27 cellular contexts compared by ENCODE assay signal in genomic region chr1:19138958-19139581, GRCh38.
DNase-seq lines count a peak whose midpoint lies in the region; ATAC-seq and TF ChIP-seq lines count a peak whose summit lies in the region.
"Had no signal": no experiment of that assay in that cellular context is flagged by ENCODE, and none has a peak within 500 bp of the region (broad histone marks: within the 10 kb centered on the region; RNA-seq: fewer than 3 reads in every experiment).

No MANE protein-coding gene starts in this region.

- WGBS in stomach, 5 donors: 40 to 62% (median 55%) methylated on average over 13 of the region's 13 CpGs

- H3K27me3 Mint-ChIP-seq in activated T-cell treated with anti-CD3 and anti-CD28 coated beads, Interleukin-2, amount 50 U/mL, for 24 hours: no peaks in the 10 kb centered on the region
- H3K27me3 Mint-ChIP-seq: activated naive CD8-positive, alpha-beta T cell treated with anti-CD3 and anti-CD28 coated beads, Interleukin-2, amount 10 ng/mL, durations not matched to agents 7 days and 5 days; CD4-positive, alpha-beta memory T cell; stimulated activated naive CD8-positive, alpha-beta T cell treated with anti-CD3 and anti-CD28 coated beads, Interleukin-15, amount 100 ng/mL, for 72 hours had no signal

- H3K9me3 ChIP-seq in stomach: no peaks in the 10 kb centered on the region
- H3K9me3 ChIP-seq: psoas muscle had no signal

- no peak for TF ChIP-seq EP300 in stomach (IDR thresholded peaks at IDR 0.05)

- ATAC-seq in left lobe of liver: peak; percentile 87
- ATAC-seq in HG03442 (IDR thresholded peaks at IDR 0.05; ENCODE audit: unreplicated experiment): no peak
- ATAC-seq: HCT116; Panc1; psoas muscle; stimulated activated naive CD8-positive, alpha-beta T cell treated with anti-CD3 and anti-CD28 coated beads, Interleukin-15, amount 100 ng/mL, for 72 hours had no signal

- TF ChIP-seq CTCF in VCaP (conservative IDR thresholded peaks at IDR 0.05) (no peak), stomach (IDR thresholded peaks at IDR 0.05) (no peak)

- H3K27me3 ChIP-seq in stomach: no peaks in the 10 kb centered on the region
- H3K27me3 ChIP-seq: neural progenitor cell, tibial nerve had no signal

- intact Hi-C loops in stomach (cut with DNase I; ENCODE audit: low total_unique reads): no loop called here

- H3K27ac ChIP-seq in VCaP (peak overlapping the region; percentile 98), stomach (peak overlapping the region; percentile 52 to 79 (median 71))
- H3K27ac ChIP-seq: 22Rv1, neural progenitor cell, psoas muscle, tibial nerve had no signal

- peak overlapping the region; percentile 65 for H3K27ac Mint-ChIP-seq in activated T-cell treated with anti-CD3 and anti-CD28 coated beads, Interleukin-2, amount 50 U/mL, for 24 hours
- H3K27ac Mint-ChIP-seq: activated naive CD8-positive, alpha-beta T cell treated with anti-CD3 and anti-CD28 coated beads, Interleukin-2, amount 10 ng/mL, durations not matched to agents 7 days and 5 days; neural progenitor cell had no signal

- DNase-seq in activated T-cell treated with anti-CD3 and anti-CD28 coated beads, Interleukin-2, amount 50 U/mL, for 24 hours: no peak
- DNase-seq in activated T-cell treated with anti-CD3 and anti-CD28 coated beads, Interleukin-2, amount 50 U/mL, for 1 hour: no peak
- no peak for DNase-seq in left lobe of liver (ENCODE audit: low spot score)
- DNase-seq in stomach: no peak
- no peak for DNase-seq in UCSD-AML1 (lab: John Stamatoyannopoulos, UW; ENCODE audit: unreplicated experiment)
- no peak for DNase-seq in AML-193 (lab: John Stamatoyannopoulos, UW)
- DNase-seq: activated CD4-positive, alpha-beta T cell treated with anti-CD3 and anti-CD28 coated beads for 4 hours; activated CD8-positive, alpha-beta memory T cell treated with anti-CD3 and anti-CD28 coated beads for 24 hours; activated naive CD8-positive, alpha-beta T cell treated with anti-CD3 and anti-CD28 coated beads, Interleukin-2, amount 10 ng/mL, durations not matched to agents 7 days and 5 days; activated T-cell treated with anti-CD3 and anti-CD28 coated beads, Interleukin-2, amount 50 U/mL, for 48 hours; CD4-positive, alpha-beta memory T cell; effector CD8-positive, alpha-beta T cell; foreskin melanocyte; KG1; NCI-H146; NCI-H2171; NCI-H524; psoas muscle; SIG-M5; stimulated activated naive CD8-positive, alpha-beta T cell treated with anti-CD3 and anti-CD28 coated beads, Interleukin-15, amount 100 ng/mL, for 72 hours had no signal

- peaks cover 96% of the 10 kb centered on the region for H3K36me3 Mint-ChIP-seq in activated T-cell treated with anti-CD3 and anti-CD28 coated beads, Interleukin-2, amount 50 U/mL, for 24 hours (ENCODE audit: low read depth)

- TF ChIP-seq POLR2A in stomach (IDR thresholded peaks at IDR 0.05): no peak

- no peaks in the 10 kb centered on the region for H3K4me1 Mint-ChIP-seq in activated T-cell treated with anti-CD3 and anti-CD28 coated beads, Interleukin-2, amount 50 U/mL, for 24 hours (ENCODE audit: low read depth)
- H3K4me1 Mint-ChIP-seq: activated naive CD8-positive, alpha-beta T cell treated with anti-CD3 and anti-CD28 coated beads, Interleukin-2, amount 10 ng/mL, durations not matched to agents 7 days and 5 days; neural progenitor cell; stimulated activated naive CD8-positive, alpha-beta T cell treated with anti-CD3 and anti-CD28 coated beads, Interleukin-15, amount 100 ng/mL, for 72 hours had no signal

- no peak overlapping the region for H3K4me3 Mint-ChIP-seq in activated T-cell treated with anti-CD3 and anti-CD28 coated beads, Interleukin-2, amount 50 U/mL, for 24 hours
- H3K4me3 Mint-ChIP-seq: activated naive CD8-positive, alpha-beta T cell treated with anti-CD3 and anti-CD28 coated beads, Interleukin-2, amount 10 ng/mL, durations not matched to agents 7 days and 5 days; CD4-positive, alpha-beta memory T cell; neural progenitor cell; stimulated activated naive CD8-positive, alpha-beta T cell treated with anti-CD3 and anti-CD28 coated beads, Interleukin-15, amount 100 ng/mL, for 72 hours had no signal

- peaks cover 23 to 31% (median 28%) of the 10 kb centered on the region in 4 donors for H3K4me1 ChIP-seq in stomach
- H3K4me1 ChIP-seq: neural progenitor cell, psoas muscle, tibial nerve had no signal

- H3K36me3 ChIP-seq in stomach: peaks cover 78 to 100% (median 100%) of the 10 kb centered on the region in 4 donors

- H3K4me3 ChIP-seq in stomach: no peak overlapping the region
- H3K4me3 ChIP-seq: neural progenitor cell, psoas muscle, tibial nerve had no signal

- H3K9me3 Mint-ChIP-seq in activated T-cell treated with anti-CD3 and anti-CD28 coated beads, Interleukin-2, amount 50 U/mL, for 24 hours: no peaks in the 10 kb centered on the region
- H3K9me3 Mint-ChIP-seq: activated naive CD8-positive, alpha-beta T cell treated with anti-CD3 and anti-CD28 coated beads, Interleukin-2, amount 10 ng/mL, durations not matched to agents 7 days and 5 days had no signal
